Comparison of ENCODE assay signal across 15 cellular contexts in the genomic region with DNA sequence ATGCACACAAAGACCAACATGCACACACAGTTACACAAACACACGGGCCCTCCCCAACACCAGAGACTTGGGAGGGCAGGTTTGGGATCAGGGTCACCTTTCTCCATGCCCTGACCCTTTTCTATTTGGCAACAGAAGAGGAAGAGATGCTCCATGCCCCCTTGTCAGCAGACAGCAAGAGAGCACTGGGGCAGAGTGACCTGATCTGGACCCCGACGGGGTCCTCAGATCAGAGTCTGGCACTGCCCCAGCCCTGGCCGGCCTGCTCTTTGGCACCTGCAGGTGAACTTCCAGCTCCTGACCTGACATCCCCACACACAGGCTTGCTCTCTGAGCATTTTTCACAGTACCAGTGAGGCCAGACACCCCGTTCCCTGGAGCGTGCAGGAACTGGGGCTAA.
"Had no signal": no experiment of that assay in that cellular context is flagged by ENCODE, and none has a peak within 500 bp of the region (broad histone marks: within the 10 kb centered on the region; RNA-seq: fewer than 3 reads in every experiment).

No MANE protein-coding gene starts in this region.

- ATAC-seq: activated CD4-positive, alpha-beta T cell treated with anti-CD3 and anti-CD28 coated beads for 36 hours; natural killer cell treated with Interleukin-12 subunit alpha and Interleukin-12 subunit beta and Interleukin-15 and Interleukin-18, amount 100 ng/mL, for 72 hours; stimulated activated naive CD8-positive, alpha-beta T cell treated with anti-CD3 and anti-CD28 coated beads, Interleukin-15, amount 100 ng/mL, for 72 hours had no signal

- H3K4me3 ChIP-seq: cardiac muscle cell, lung, suprapubic skin had no signal

- H3K27me3 Mint-ChIP-seq: activated naive CD4-positive, alpha-beta T cell treated with anti-CD3 and anti-CD28 coated beads, Interleukin-2, amount 50 U/mL, for 24 hours; natural killer cell treated with Interleukin-12 subunit alpha and Interleukin-12 subunit beta and Interleukin-15 and Interleukin-18, amount 100 ng/mL, for 72 hours; type B pancreatic cell had no signal

- DNase-seq: activated CD4-positive, alpha-beta T cell treated with anti-CD3 and anti-CD28 coated beads for 36 hours; activated CD4-positive, alpha-beta T cell treated with anti-CD3 and anti-CD28 coated beads, Interleukin-2, amount 50 U/mL, for 48 hours; activated gamma-delta T cell; foreskin melanocyte; nucleus accumbens; stimulated activated naive CD8-positive, alpha-beta T cell treated with anti-CD3 and anti-CD28 coated beads, Interleukin-15, amount 100 ng/mL, for 72 hours; WERI-Rb-1 had no signal

- H3K27me3 ChIP-seq: cardiac muscle cell, suprapubic skin had no signal

- H3K27ac ChIP-seq: cardiac muscle cell, suprapubic skin, WERI-Rb-1 had no signal

- H3K4me3 Mint-ChIP-seq: activated CD4-positive, alpha-beta T cell treated with anti-CD3 and anti-CD28 coated beads for 36 hours; activated naive CD4-positive, alpha-beta T cell treated with anti-CD3 and anti-CD28 coated beads, Interleukin-2, amount 50 U/mL, for 24 hours; endodermal cell; natural killer cell treated with Interleukin-12 subunit alpha and Interleukin-12 subunit beta and Interleukin-15 and Interleukin-18, amount 100 ng/mL, for 72 hours; stimulated activated naive CD8-positive, alpha-beta T cell treated with anti-CD3 and anti-CD28 coated beads, Interleukin-15, amount 100 ng/mL, for 72 hours; T-helper 1 cell treated with Interleukin-12 subunit alpha and Interleukin-12 subunit beta and Interleukin-4 antibody, amounts not matched to agents 30 μg/mL and 1 μg/mL, for 36 hours; type B pancreatic cell had no signal

- H3K36me3 Mint-ChIP-seq: activated naive CD4-positive, alpha-beta T cell treated with anti-CD3 and anti-CD28 coated beads, Interleukin-2, amount 50 U/mL, for 24 hours; natural killer cell treated with Interleukin-12 subunit alpha and Interleukin-12 subunit beta and Interleukin-15 and Interleukin-18, amount 100 ng/mL, for 72 hours had no signal

- H3K27ac Mint-ChIP-seq: activated CD4-positive, alpha-beta T cell treated with anti-CD3 and anti-CD28 coated beads for 36 hours; activated naive CD4-positive, alpha-beta T cell treated with anti-CD3 and anti-CD28 coated beads, Interleukin-2, amount 50 U/mL, for 24 hours; natural killer cell treated with Interleukin-12 subunit alpha and Interleukin-12 subunit beta and Interleukin-15 and Interleukin-18, amount 100 ng/mL, for 72 hours; stimulated activated naive CD8-positive, alpha-beta T cell treated with anti-CD3 and anti-CD28 coated beads, Interleukin-15, amount 100 ng/mL, for 72 hours; T-helper 1 cell treated with Interleukin-12 subunit alpha and Interleukin-12 subunit beta and Interleukin-4 antibody, amounts not matched to agents 30 μg/mL and 1 μg/mL, for 36 hours; type B pancreatic cell had no signal

- H3K9me3 ChIP-seq: suprapubic skin had no signal
